1 cellular context compared by ENCODE assay signal in genomic region chr7:13793926-13794325, GRCh38.
A peak's percentile ranks its signal among the peaks of the same experiment; 100 is the strongest.
TF ChIP-seq lines count a peak whose summit lies in the region.

No MANE protein-coding gene starts in this region.

TF ChIP-seq in HepG2, 621 proteins besides CTCF, POLR2A, EP300 and RAD21 (continued from another document):
- TF ChIP-seq GPBP1L1 (CRISPR knock-in tag; IDR thresholded peaks at IDR 0.05) (no peak), MAFF (IDR thresholded peaks at IDR 0.05; ENCODE audit: low read depth, low read length) (peak; percentile 61), ZNF530 (CRISPR knock-in tag; IDR thresholded peaks at IDR 0.05; ENCODE audit: low read depth) (no peak), RARG (CRISPR knock-in tag; IDR thresholded peaks at IDR 0.05; ENCODE audit: low read depth) (no peak), IKZF4 (CRISPR knock-in tag; IDR thresholded peaks at IDR 0.05; ENCODE audit: borderline replicate concordance, low read depth, not compliant biosample characterization) (no peak), ZBTB7A (CRISPR knock-in tag; IDR thresholded peaks at IDR 0.05) (no peak)
